In the genomic region with DNA sequence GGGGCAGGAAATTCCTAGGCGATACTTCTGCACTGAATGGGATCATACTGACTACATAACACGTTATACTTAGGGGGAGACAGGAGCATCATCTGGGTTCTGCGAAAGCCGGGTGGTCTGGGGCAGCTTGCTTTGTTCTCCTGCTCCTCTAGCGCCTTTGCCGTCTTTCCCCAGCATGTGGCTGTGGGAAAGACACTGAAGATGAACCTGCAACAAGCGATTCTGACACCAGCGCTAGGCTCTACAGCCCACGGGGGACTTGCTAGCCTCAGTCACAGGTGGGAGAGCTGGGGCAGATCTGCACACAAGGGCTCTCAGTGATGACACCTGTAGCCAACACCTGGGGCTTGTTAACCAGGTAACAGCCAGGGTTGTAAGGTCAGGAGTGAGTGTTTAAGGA, we compare ENCODE assay signal across 26 cellular contexts. TPM values are rescaled to one million over a fixed set of nuclear protein-coding genes. Genes with fewer than 3 reads are reported as not detected.
A peak's percentile ranks its signal among the peaks of the same experiment; 100 is the strongest.
DNase-seq lines count a peak whose midpoint lies in the region; ATAC-seq and TF ChIP-seq lines count a peak whose summit lies in the region.
"Had no signal": no experiment of that assay in that cellular context is flagged by ENCODE, and none has a peak within 500 bp of the region (broad histone marks: within the 10 kb centered on the region; RNA-seq: fewer than 3 reads in every experiment).

No MANE protein-coding gene starts in this region.

- in situ Hi-C loops in gastrocnemius medialis (cut with MboI; ENCODE audit: low sequenced_read_pairs in 4 of 4) = loop anchor here in 1 of 4 donors (25.0 kb wide), 1 partner anchor 1116 kb away; the partner anchor contains the start of gene MAPKAPK2

- peak overlapping the region; percentile 93 for H3K27ac ChIP-seq in Karpas-422 (ENCODE audit: low read length)
- H3K27ac ChIP-seq in gastrocnemius medialis = peak overlapping the region; percentile 96 to 100 (median 99)
- no peak overlapping the region for H3K27ac ChIP-seq in Peyer's patch
- H3K27ac ChIP-seq: SJSA1, suprapubic skin had no signal

- no peak overlapping the region for H2AFZ ChIP-seq in Karpas-422 (ENCODE audit: low read length)

- intact Hi-C loops in gastrocnemius medialis (cut with DNase I; ENCODE audit: low total_unique reads) = loop anchor here (10.0 kb wide), 1 partner anchor 431 kb away; no protein-coding TSS in a partner anchor

- no peaks in the 10 kb centered on the region for H3K27me3 ChIP-seq in Karpas-422 (ENCODE audit: low read length)
- H3K27me3 ChIP-seq in gastrocnemius medialis = no peaks in the 10 kb centered on the region
- H3K27me3 ChIP-seq in Peyer's patch = no peaks in the 10 kb centered on the region
- H3K27me3 ChIP-seq: BE2C, SJSA1, suprapubic skin had no signal

- POLR2A ChIA-PET in activated CD4-positive, alpha-beta T cell treated with anti-CD3 and anti-CD28 coated beads, Interleukin-2, amount 10 ng/mL, durations not matched to agents 7 days and 5 days (lab: Charles Lee) = no interaction called here

- H3K27me3 Mint-ChIP-seq in activated CD4-positive, alpha-beta T cell treated with anti-CD3 and anti-CD28 coated beads, Interleukin-2, amount 10 ng/mL, durations not matched to agents 7 days and 5 days = no peaks in the 10 kb centered on the region
- H3K27me3 Mint-ChIP-seq in natural killer cell treated with Interleukin-12 subunit alpha and Interleukin-12 subunit beta and Interleukin-15 and Interleukin-18, amount 100 ng/mL, for 72 hours = no peaks in the 10 kb centered on the region
- H3K27me3 Mint-ChIP-seq: progenitor cell of endocrine pancreas had no signal

- H3K9me3 ChIP-seq in Karpas-422 (ENCODE audit: low read length) (no peaks in the 10 kb centered on the region), gastrocnemius medialis (no peaks in the 10 kb centered on the region), Peyer's patch (no peaks in the 10 kb centered on the region)
- H3K9me3 ChIP-seq: BE2C, SJSA1, suprapubic skin had no signal

- TF ChIP-seq CTCF in gastrocnemius medialis (IDR thresholded peaks at IDR 0.05 in 4 of 5, conservative IDR thresholded peaks at IDR 0.05 in 1 of 5) (no peak), Peyer's patch (IDR thresholded peaks at IDR 0.05) (no peak)

- H3K4me3 Mint-ChIP-seq in activated CD4-positive, alpha-beta T cell treated with anti-CD3 and anti-CD28 coated beads, Interleukin-2, amount 10 ng/mL, durations not matched to agents 7 days and 5 days = no peak overlapping the region
- no peak overlapping the region for H3K4me3 Mint-ChIP-seq in natural killer cell treated with Interleukin-12 subunit alpha and Interleukin-12 subunit beta and Interleukin-15 and Interleukin-18, amount 100 ng/mL, for 72 hours

- no peak for ATAC-seq in gastrocnemius medialis
- ATAC-seq in natural killer cell treated with Interleukin-12 subunit alpha and Interleukin-12 subunit beta and Interleukin-15 and Interleukin-18, amount 100 ng/mL, for 72 hours = no peak
- ATAC-seq in stimulated activated naive CD8-positive, alpha-beta T cell treated with anti-CD3 and anti-CD28 coated beads, Interleukin-15, Interleukin-2, amounts not matched to agents 100 U/mL and 50 U/mL, for 24 hours = no peak
- ATAC-seq: Panc1 had no signal

- peak; percentile 4 for DNase-seq in activated CD4-positive, alpha-beta T cell treated with anti-CD3 and anti-CD28 coated beads, Interleukin-2, amount 10 ng/mL, durations not matched to agents 7 days and 5 days
- no peak for DNase-seq in activated CD4-positive, alpha-beta T cell treated with anti-CD3 and anti-CD28 coated beads for 4 hours
- no peak for DNase-seq in Karpas-422
- peak; percentile 24 for DNase-seq in islet precursor cell
- DNase-seq in gastrocnemius medialis = peak; percentile 2 to 13
- DNase-seq in natural killer cell treated with Interleukin-12 subunit alpha and Interleukin-12 subunit beta and Interleukin-15 and Interleukin-18, amount 100 ng/mL, for 72 hours (ENCODE audit: low spot score) = no peak
- DNase-seq in Peyer's patch = no peak
- no peak for DNase-seq in stimulated activated naive CD8-positive, alpha-beta T cell treated with anti-CD3 and anti-CD28 coated beads, Interleukin-15, Interleukin-2, amounts not matched to agents 100 U/mL and 50 U/mL, for 24 hours
- DNase-seq: activated CD4-positive, CD25-positive, alpha-beta regulatory T cell treated with anti-CD3 and anti-CD28 coated beads, Interleukin-2, amount 50 U/mL, for 72 hours; activated naive CD4-positive, alpha-beta T cell treated with anti-CD3 and anti-CD28 coated beads, Interleukin-2, amount 50 U/mL, for 16 hours; aorta; BE2C; central memory CD4-positive, alpha-beta T cell; DMS53; glutamatergic neuron; IMR-90; NCI-H1105 treated with DMSO at 0.1 percent for 48 hours; NCI-H2081 treated with DMSO at 0.1 percent for 48 hours; NCI-H510A; small intestine; stimulated activated CD4-positive, alpha-beta T cell treated with anti-CD3 and anti-CD28 coated beads, Interleukin-1b, Interleukin-23, amount 100 ng/mL, for 48 hours; T-helper 1 cell had no signal

- H3K4me1 Mint-ChIP-seq in activated CD4-positive, alpha-beta T cell treated with anti-CD3 and anti-CD28 coated beads, Interleukin-2, amount 10 ng/mL, durations not matched to agents 7 days and 5 days = peaks cover 51% of the 10 kb centered on the region
- H3K4me1 Mint-ChIP-seq in natural killer cell treated with Interleukin-12 subunit alpha and Interleukin-12 subunit beta and Interleukin-15 and Interleukin-18, amount 100 ng/mL, for 72 hours (ENCODE audit: low read depth in 2 of 2) = peaks cover 25 to 29% of the 10 kb centered on the region in 2 donors

- peaks cover 7% of the 10 kb centered on the region for H4K20me1 ChIP-seq in Karpas-422 (ENCODE audit: insufficient read depth, low read depth, low read length)

- H3K79me2 ChIP-seq in Karpas-422 (ENCODE audit: low read length) = peaks cover 4% of the 10 kb centered on the region; the same call in 1 of the 2 replicates

- H3K4me1 ChIP-seq in Karpas-422 (ENCODE audit: low read length) = peaks cover 72% of the 10 kb centered on the region
- peaks cover 51 to 53% of the 10 kb centered on the region in 2 donors for H3K4me1 ChIP-seq in gastrocnemius medialis
- H3K4me1 ChIP-seq in Peyer's patch = peaks cover 0 to 25% (median 18%) of the 10 kb centered on the region in 4 donors

- H3K4me3 ChIP-seq in Karpas-422 (ENCODE audit: low read length) (no peak overlapping the region), gastrocnemius medialis (no peak overlapping the region), Peyer's patch (no peak overlapping the region)
- H3K4me3 ChIP-seq: SJSA1, suprapubic skin had no signal

- CTCF ChIA-PET in activated CD4-positive, alpha-beta T cell treated with anti-CD3 and anti-CD28 coated beads, Interleukin-2, amount 10 ng/mL, durations not matched to agents 7 days and 5 days (lab: Charles Lee) = no interaction called here

- no peak for TF ChIP-seq POLR2A in gastrocnemius medialis (IDR thresholded peaks at IDR 0.05)
- TF ChIP-seq POLR2A in Peyer's patch (IDR thresholded peaks at IDR 0.05) = no peak

- no peak overlapping the region for H3K4me2 ChIP-seq in Karpas-422 (ENCODE audit: low read depth, low read length, poor library complexity, severe bottlenecking)

- no peaks in the 10 kb centered on the region for H3K9me2 ChIP-seq in Karpas-422 (replicated peaks; ENCODE audit: insufficient read depth, low read length)

- H3K36me3 ChIP-seq in Karpas-422 (ENCODE audit: insufficient read depth, low read length) = peaks cover 50% of the 10 kb centered on the region
- peaks cover 6 to 72% of the 10 kb centered on the region in 2 donors for H3K36me3 ChIP-seq in gastrocnemius medialis
- peaks cover 0 to 71% (median 0%) of the 10 kb centered on the region in 3 donors for H3K36me3 ChIP-seq in Peyer's patch

- H3K9me3 Mint-ChIP-seq in activated CD4-positive, alpha-beta T cell treated with anti-CD3 and anti-CD28 coated beads, Interleukin-2, amount 10 ng/mL, durations not matched to agents 7 days and 5 days = no peaks in the 10 kb centered on the region
- no peaks in the 10 kb centered on the region for H3K9me3 Mint-ChIP-seq in natural killer cell treated with Interleukin-12 subunit alpha and Interleukin-12 subunit beta and Interleukin-15 and Interleukin-18, amount 100 ng/mL, for 72 hours

- peaks cover 59% of the 10 kb centered on the region for H3K36me3 Mint-ChIP-seq in activated CD4-positive, alpha-beta T cell treated with anti-CD3 and anti-CD28 coated beads, Interleukin-2, amount 10 ng/mL, durations not matched to agents 7 days and 5 days (ENCODE audit: low read depth)
- H3K36me3 Mint-ChIP-seq in natural killer cell treated with Interleukin-12 subunit alpha and Interleukin-12 subunit beta and Interleukin-15 and Interleukin-18, amount 100 ng/mL, for 72 hours = peaks cover 10% of the 10 kb centered on the region

- no peak overlapping the region for H3K27ac Mint-ChIP-seq in activated CD4-positive, alpha-beta T cell treated with anti-CD3 and anti-CD28 coated beads, Interleukin-2, amount 10 ng/mL, durations not matched to agents 7 days and 5 days
- H3K27ac Mint-ChIP-seq in natural killer cell treated with Interleukin-12 subunit alpha and Interleukin-12 subunit beta and Interleukin-15 and Interleukin-18, amount 100 ng/mL, for 72 hours = no peak overlapping the region
- H3K27ac Mint-ChIP-seq: progenitor cell of endocrine pancreas had no signal

- H3K9ac ChIP-seq in Karpas-422 (ENCODE audit: low read length) = no peak overlapping the region

RNA-seq across cellular contexts. Expression of gene CD46, which starts 51.8 kb away (rescaled TPM):
- total RNA-seq in activated CD4-positive, alpha-beta T cell treated with anti-CD3 and anti-CD28 coated beads, Interleukin-2, amount 10 ng/mL, durations not matched to agents 7 days and 5 days = 100 to 1,000 TPM; 112 to 115 TPM
- 64.2 and 152 TPM in 2 replicates for total RNA-seq in Karpas-422 (2014; rRNA removed; shearing (Covaris generic); ENCODE audit: low replicate concordance)
- total RNA-seq in gastrocnemius medialis (100 to 1,000 TPM in 2 of 4 donors, 10 to 100 TPM in 2; 42.1 to 101 (median 80.2) TPM), Peyer's patch (100 to 1,000 TPM; 102 to 204 (median 176) TPM)
- total RNA-seq in natural killer cell treated with Interleukin-12 subunit alpha and Interleukin-12 subunit beta and Interleukin-15 and Interleukin-18, amount 100 ng/mL, for 72 hours = 100 to 1,000 TPM in 1 of 2 donors, 10 to 100 TPM in 1; 88.2 to 122 TPM

Comparison
In these comparisons a context has a peak if more than half of its experiments do, and no peak if none do; other contexts are left out.
1. DNase-seq: peak in activated CD4-positive, alpha-beta T cell treated with anti-CD3 and anti-CD28 coated beads, Interleukin-2, amount 10 ng/mL, durations not matched to agents 7 days and 5 days (single experiment), islet precursor cell (single experiment) and gastrocnemius medialis (2 of 2); none in activated CD4-positive, alpha-beta T cell treated with anti-CD3 and anti-CD28 coated beads for 4 hours (0 of 2), Karpas-422 (single experiment), natural killer cell treated with Interleukin-12 subunit alpha and Interleukin-12 subunit beta and Interleukin-15 and Interleukin-18, amount 100 ng/mL, for 72 hours (single experiment), Peyer's patch (0 of 3) and stimulated activated naive CD8-positive, alpha-beta T cell treated with anti-CD3 and anti-CD28 coated beads, Interleukin-15, Interleukin-2, amounts not matched to agents 100 U/mL and 50 U/mL, for 24 hours (single experiment).
2. H3K27ac ChIP-seq: peak in Karpas-422 (single experiment) and gastrocnemius medialis (4 of 4); none in Peyer's patch (0 of 4).